In the genomic region with DNA sequence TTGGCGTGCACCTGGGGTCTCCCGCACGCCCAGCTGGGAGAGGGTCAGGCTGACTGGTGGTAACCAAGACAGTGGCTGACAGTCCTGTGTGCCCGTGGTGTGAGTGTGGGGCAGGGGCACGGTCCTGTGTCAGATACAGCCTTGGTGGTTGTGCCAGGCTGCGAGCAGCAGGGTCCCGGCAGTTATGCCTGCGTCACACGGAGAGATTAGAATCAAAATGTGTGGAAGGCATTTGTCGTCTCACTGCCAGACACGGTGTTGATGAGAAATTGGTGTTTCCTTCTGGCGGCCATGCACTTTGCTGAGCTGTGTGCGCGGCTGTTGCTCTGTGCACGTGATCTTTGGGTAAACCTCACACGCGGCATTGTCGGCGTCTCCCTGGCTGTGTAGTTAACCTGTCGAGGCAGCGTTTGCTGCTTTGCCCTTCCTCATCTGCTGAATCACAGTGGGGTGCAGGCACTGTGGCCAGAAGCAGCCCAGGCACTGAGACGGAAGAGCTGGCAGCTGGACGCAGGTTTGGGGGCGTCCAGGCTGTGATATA, we compare ENCODE assay signal across 23 cellular contexts.
DNase-seq lines count a peak whose midpoint lies in the region; ATAC-seq, FAIRE-seq and TF ChIP-seq lines count a peak whose summit lies in the region.
"Had no signal": no experiment of that assay in that cellular context is flagged by ENCODE, and none has a peak within 500 bp of the region (broad histone marks: within the 10 kb centered on the region; RNA-seq: fewer than 3 reads in every experiment).

No MANE protein-coding gene starts in this region.

- peak overlapping the region; percentile 89 for H3K14ac ChIP-seq in neuronal stem cell (ENCODE audit: low read length)

- TF ChIP-seq EP300 in HepG2 (IDR thresholded peaks at IDR 0.05; ENCODE audit: low read depth in 2 of 2, low read length in 2 of 2) (no peak), HepG2 (CRISPR knock-in tag; IDR thresholded peaks at IDR 0.05; ENCODE audit: borderline replicate concordance) (no peak), esophagus muscularis mucosa (IDR thresholded peaks at IDR 0.05) (no peak)

- in situ Hi-C loops in HepG2 (cut with HindIII; ENCODE audit: extremely low pct_ligation_motif_present, low pct_unique_long_range_greater_than_20kb) = no loop called here

- H3K79me2 ChIP-seq in HepG2 (ENCODE audit: insufficient read depth, low read length) = no peaks in the 10 kb centered on the region

- CTCF ChIA-PET in HepG2 (lab: Yijun Ruan, JAX; ENCODE audit: low intra/inter-chr PET ratio, low total read pairs) = no interaction called here

- BruUV-seq in HepG2 (replicated peaks; lab: Mats Ljungman, UMichigan) = no TSS peak

- TF ChIP-seq POLR2A in right lobe of liver (IDR thresholded peaks at IDR 0.05) (no peak), HepG2 (IDR thresholded peaks at IDR 0.05; ENCODE audit: insufficient read depth in 1 of 2, low read depth in 2 of 2, low read length in 2 of 2) (no peak), esophagus muscularis mucosa (IDR thresholded peaks at IDR 0.05; ENCODE audit: low read depth) (no peak)

- no peak overlapping the region for H2BK12ac ChIP-seq in neuronal stem cell (ENCODE audit: low read length)

- H3K23ac ChIP-seq in neuronal stem cell (ENCODE audit: low read depth, low read length, poor library complexity) = peak overlapping the region; percentile 5

- no peak overlapping the region for H2BK120ac ChIP-seq in neuronal stem cell (ENCODE audit: low read depth, low read length)

- intact Hi-C loops in right lobe of liver (cut with DNase I) (no loop called here), HepG2 (cut with micrococcal nuclease; ENCODE audit: unreplicated experiment) (no loop called here), esophagus muscularis mucosa (cut with DNase I) (no loop called here)

- no peak overlapping the region for H3K4me3 ChIP-seq in right lobe of liver
- no peak overlapping the region for H3K4me3 ChIP-seq in HepG2 (replicated peaks in 1 of 3; ENCODE audit: insufficient read depth in 1 of 3, low read depth in 2 of 3, low read length in 3 of 3)
- no peak overlapping the region for H3K4me3 ChIP-seq in esophagus muscularis mucosa
- no peak overlapping the region for H3K4me3 ChIP-seq in neuronal stem cell (ENCODE audit: low read length in 2 of 2)
- H3K4me3 ChIP-seq: A549, ascending aorta, transverse colon had no signal

- H3K9me3 ChIP-seq in right lobe of liver = no peaks in the 10 kb centered on the region
- H3K9me3 ChIP-seq in HepG2 (ENCODE audit: low read length) = 0 out of 2 replicates have a peak, but pooled peaks cover 10% of the 10 kb centered on the region
- H3K9me3 ChIP-seq in esophagus muscularis mucosa = peaks cover 0 to 7% (median 0%) of the 10 kb centered on the region in 4 donors
- H3K9me3 ChIP-seq in neuronal stem cell (replicated peaks in 1 of 2; ENCODE audit: control insufficient read depth in 2 of 2, insufficient read depth in 1 of 2, low read depth in 1 of 2, low read length in 2 of 2) = peaks cover 2 to 22% of the 10 kb centered on the region in 2 donors
- H3K9me3 ChIP-seq: A549, ascending aorta, transverse colon had no signal

- H3K4me2 ChIP-seq in HepG2 (ENCODE audit: low read depth, low read length) = no peak overlapping the region
- no peak overlapping the region for H3K4me2 ChIP-seq in neuronal stem cell (ENCODE audit: insufficient read depth, low read length, poor library complexity, severe bottlenecking)
- H3K4me2 ChIP-seq: A549 had no signal

- H2AK5ac ChIP-seq in neuronal stem cell (ENCODE audit: low read depth, low read length) = no peak overlapping the region

- peak overlapping the region; percentile 11 for H3K4ac ChIP-seq in neuronal stem cell (ENCODE audit: low read length)

- POLR2A ChIA-PET in HepG2 (lab: Yijun Ruan, JAX) = no interaction called here

- no peak overlapping the region for H3K27ac ChIP-seq in right lobe of liver
- no peak overlapping the region for H3K27ac ChIP-seq in HepG2 (ENCODE audit: extremely low read length, insufficient read depth, low read length)
- H3K27ac ChIP-seq in esophagus muscularis mucosa (replicated peaks in 1 of 4) = peak overlapping the region in 3 of 4 donors; percentile 72 to 80 (median 78)
- no peak overlapping the region for H3K27ac ChIP-seq in neuronal stem cell (replicated peaks; ENCODE audit: low read length)
- H3K27ac ChIP-seq: A549, ascending aorta, foreskin keratinocyte, transverse colon had no signal

- H3K18ac ChIP-seq in neuronal stem cell (ENCODE audit: low read length) = peak overlapping the region; percentile 48

- H3K27me3 ChIP-seq in right lobe of liver = no peaks in the 10 kb centered on the region
- no peaks in the 10 kb centered on the region for H3K27me3 ChIP-seq in HepG2 (ENCODE audit: control insufficient read depth in 1 of 2, insufficient read depth in 2 of 2, low read length in 2 of 2)
- H3K27me3 ChIP-seq in esophagus muscularis mucosa = peaks cover 0 to 2% (median 0%) of the 10 kb centered on the region in 4 donors
- no peaks in the 10 kb centered on the region for H3K27me3 ChIP-seq in neuronal stem cell (ENCODE audit: control insufficient read depth in 3 of 3, insufficient read depth in 3 of 3, low read depth in 1 of 3, low read length in 3 of 3)
- H3K27me3 ChIP-seq: ascending aorta, foreskin keratinocyte, transverse colon had no signal

- ATAC-seq in right lobe of liver (no peak), HepG2 (no peak), GM19328 (IDR thresholded peaks at IDR 0.05; ENCODE audit: unreplicated experiment) (no peak)
- ATAC-seq: A549; foreskin keratinocyte; stimulated activated naive CD8-positive, alpha-beta T cell treated with anti-CD3 and anti-CD28 coated beads, Interleukin-15, amount 100 ng/mL, for 72 hours had no signal

- H3K4me1 ChIP-seq in right lobe of liver = no peaks in the 10 kb centered on the region
- no peaks in the 10 kb centered on the region for H3K4me1 ChIP-seq in HepG2 (ENCODE audit: insufficient read depth, low read length)
- peaks cover 9 to 31% (median 29%) of the 10 kb centered on the region in 4 donors for H3K4me1 ChIP-seq in esophagus muscularis mucosa
- peaks cover 0 to 11% of the 10 kb centered on the region in 2 donors for H3K4me1 ChIP-seq in neuronal stem cell (ENCODE audit: control insufficient read depth in 2 of 2, insufficient read depth in 1 of 2, low read depth in 1 of 2, low read length in 2 of 2)
- H3K4me1 ChIP-seq: A549, ascending aorta, foreskin keratinocyte had no signal

- no peak overlapping the region for H4K8ac ChIP-seq in neuronal stem cell (ENCODE audit: low read depth, low read length)

- DNase-seq in right lobe of liver (peak; percentile 2 to 34 (median 18)), HepG2 (ENCODE audit: low spot score) (no peak), esophagus muscularis mucosa (ENCODE audit: extremely low spot score) (no peak), neuronal stem cell (ENCODE audit: low spot score) (no peak), NCI-H446 treated with DMSO at 0.1 percent for 48 hours (lab: John Stamatoyannopoulos, UW) (no peak), DMS 273 (lab: John Stamatoyannopoulos, UW; ENCODE audit: unreplicated experiment) (no peak), NCI-H1930 (lab: John Stamatoyannopoulos, UW) (no peak)
- DNase-seq: activated CD4-positive, alpha-beta T cell treated with anti-CD3 and anti-CD28 coated beads, Interleukin-2, amount 50 U/mL, for 1 hour; DMS79; effector CD8-positive, alpha-beta T cell; foreskin keratinocyte; HCEC 1CT; Karpas-422; midbrain; NCI-H1048; NCI-H2081 treated with DMSO at 0.1 percent for 48 hours; stimulated activated naive CD8-positive, alpha-beta T cell treated with anti-CD3 and anti-CD28 coated beads, Interleukin-15, amount 100 ng/mL, for 72 hours; T-helper 9 cell; transverse colon had no signal

- H3K9ac ChIP-seq in HepG2 (ENCODE audit: insufficient read depth, low read depth, low read length) (no peak overlapping the region), neuronal stem cell (ENCODE audit: low read depth, low read length, poor library complexity) (no peak overlapping the region)

- TF ChIP-seq RAD21 in HepG2 (CRISPR knock-in tag; IDR thresholded peaks at IDR 0.05) = no peak

- no peak for TF ChIP-seq CTCF in right lobe of liver (IDR thresholded peaks at IDR 0.05)
- no peak for TF ChIP-seq CTCF in HepG2 (CRISPR knock-in tag; IDR thresholded peaks at IDR 0.05)
- TF ChIP-seq CTCF in esophagus muscularis mucosa (IDR thresholded peaks at IDR 0.05) = no peak

- H2BK15ac ChIP-seq in neuronal stem cell (ENCODE audit: low read length) = no peak overlapping the region

- H4K91ac ChIP-seq in neuronal stem cell (ENCODE audit: low read depth, low read length, poor library complexity) = no peak overlapping the region

- 90% methylated on average over 4 of the region's 24 CpGs for WGBS in right lobe of liver (ENCODE audit: insufficient coverage, low coverage, low lambda C conversion rate, missing lambda C conversion rate)
- WGBS in HepG2 (ENCODE audit: low lambda C conversion rate) = 98% methylated on average over 24 of the region's 24 CpGs
- WGBS in esophagus muscularis mucosa = 84% methylated on average over 14 of the region's 24 CpGs
- no CpG with 5 or more reads among the region's 24 CpGs for WGBS in neuronal stem cell (ENCODE audit: extremely low coverage in 2 of 2, insufficient read length in 2 of 2, insufficient replicate concordance in 1 of 2), 2 donors

- H2AFZ ChIP-seq in HepG2 (ENCODE audit: low read length) = no peak overlapping the region
- H2AFZ ChIP-seq in neuronal stem cell (ENCODE audit: low read length) = no peak overlapping the region

- peaks cover under 1% of the 10 kb centered on the region for H3K79me1 ChIP-seq in neuronal stem cell (ENCODE audit: low read depth, low read length)

- no peak overlapping the region for H2BK5ac ChIP-seq in neuronal stem cell (ENCODE audit: low read length)

- FAIRE-seq in HepG2 (lab: Jason Lieb, UNC) = no peak
- FAIRE-seq: A549, HTR-8/SVneo had no signal

- H3K36me3 ChIP-seq in right lobe of liver (no peaks in the 10 kb centered on the region), HepG2 (replicated peaks in 1 of 2; ENCODE audit: control insufficient read depth in 1 of 2, insufficient read depth in 2 of 2, low read length in 2 of 2) (peaks cover 5% of the 10 kb centered on the region in 2 experiments; a peak in 2 of 5 replicates), esophagus muscularis mucosa (peaks cover 11 to 47% (median 27%) of the 10 kb centered on the region in 4 donors), neuronal stem cell (replicated peaks in 1 of 2; ENCODE audit: control insufficient read depth in 2 of 2, insufficient read depth in 2 of 2, low read length in 2 of 2) (peaks cover 0 to 10% of the 10 kb centered on the region in 2 donors)
- H3K36me3 ChIP-seq: transverse colon had no signal

- no peaks in the 10 kb centered on the region for H4K20me1 ChIP-seq in HepG2 (ENCODE audit: insufficient read depth, low read length)

TF ChIP-seq in HepG2, 621 proteins besides CTCF, POLR2A, EP300 and RAD21 (continues in another document):
- TF ChIP-seq SIX1 (CRISPR knock-in tag; IDR thresholded peaks at IDR 0.05; ENCODE audit: borderline replicate concordance) = no peak
- TF ChIP-seq, protein P1, sequence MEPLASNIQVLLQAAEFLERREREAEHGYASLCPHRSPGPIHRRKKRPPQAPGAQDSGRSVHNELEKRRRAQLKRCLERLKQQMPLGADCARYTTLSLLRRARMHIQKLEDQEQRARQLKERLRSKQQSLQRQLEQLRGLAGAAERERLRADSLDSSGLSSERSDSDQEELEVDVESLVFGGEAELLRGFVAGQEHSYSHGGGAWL (CRISPR knock-in tag; IDR thresholded peaks at IDR 0.05) = no peak
- TF ChIP-seq NFE2L1 (CRISPR knock-in tag; IDR thresholded peaks at IDR 0.05; ENCODE audit: borderline replicate concordance) = no peak
- TF ChIP-seq NR2C2 (CRISPR knock-in tag; IDR thresholded peaks at IDR 0.05; ENCODE audit: borderline replicate concordance) = no peak

Comparison
In these comparisons a context has a peak if more than half of its experiments do, and no peak if none do; other contexts are left out.
1. DNase-seq: peak in right lobe of liver (3 of 3); none in HepG2 (single experiment), esophagus muscularis mucosa (single experiment), neuronal stem cell (single experiment), NCI-H446 treated with DMSO at 0.1 percent for 48 hours (single experiment), DMS 273 (single experiment) and NCI-H1930 (0 of 2).
2. H3K27ac ChIP-seq: peak in esophagus muscularis mucosa (3 of 4); none in right lobe of liver (0 of 3), HepG2 (single experiment) and neuronal stem cell (single experiment).